ENCODE assay signal across 19 cellular contexts in genomic region chr5:74196233-74196632, GRCh38.
DNase-seq lines count a peak whose midpoint lies in the region; ATAC-seq and TF ChIP-seq lines count a peak whose summit lies in the region.
"Had no signal": no experiment of that assay in that cellular context is flagged by ENCODE, and none has a peak within 500 bp of the region (broad histone marks: within the 10 kb centered on the region; RNA-seq: fewer than 3 reads in every experiment).

No MANE protein-coding gene starts in this region.

- POLR2A ChIA-PET in Caco-2 (lab: Charles Lee) = no interaction called here

- no peak for TF ChIP-seq CTCF in osteoblast (IDR thresholded peaks at IDR 0.05; ENCODE audit: extremely low read depth, low read depth, low read length)
- no peak for TF ChIP-seq CTCF in Caco-2 (IDR thresholded peaks at IDR 0.05; ENCODE audit: insufficient read depth in 1 of 2, low read depth in 1 of 2, low read length in 1 of 2, severe bottlenecking in 1 of 2, unreplicated experiment in 1 of 2)

- H3K4me2 ChIP-seq in Karpas-422 (ENCODE audit: low read depth, low read length, poor library complexity, severe bottlenecking) = no peak overlapping the region
- H3K4me2 ChIP-seq in osteoblast (ENCODE audit: insufficient read depth, low read length) = no peak overlapping the region

- peaks cover 3% of the 10 kb centered on the region; the same call in 1 of the 2 replicates for H3K4me1 ChIP-seq in Karpas-422 (ENCODE audit: low read length)
- H3K4me1 ChIP-seq in osteoblast (ENCODE audit: insufficient read depth, low read length) = peaks cover 16% of the 10 kb centered on the region
- H3K4me1 ChIP-seq in Caco-2 = peaks cover 4% of the 10 kb centered on the region; the same call in 1 of the 2 replicates

- no TSS peak for BruUV-seq in Caco-2 (replicated peaks; lab: Mats Ljungman, UMichigan)

- no peaks in the 10 kb centered on the region for H3K27me3 Mint-ChIP-seq in Caco-2 (ENCODE audit: insufficient read depth, unreplicated experiment)

- H3K4me3 ChIP-seq in Karpas-422 (ENCODE audit: low read length) = no peak overlapping the region
- H3K4me3 ChIP-seq in osteoblast (ENCODE audit: insufficient read depth, low read length) = no peak overlapping the region
- no peak overlapping the region for H3K4me3 ChIP-seq in Caco-2 (ENCODE audit: low read depth, low read length)
- H3K4me3 ChIP-seq: esophagus squamous epithelium, mucosa of descending colon, psoas muscle had no signal

- intact Hi-C loops in Caco-2 (cut with micrococcal nuclease; ENCODE audit: unreplicated experiment) = no loop called here

- H3K27ac Mint-ChIP-seq in Caco-2 (ENCODE audit: unreplicated experiment) = no peak overlapping the region

- ATAC-seq in GM19324 (IDR thresholded peaks at IDR 0.05; ENCODE audit: low FRiP score, unreplicated experiment) = peak; percentile 76
- peak; percentile 67 for ATAC-seq in HG02571 (IDR thresholded peaks at IDR 0.05; ENCODE audit: unreplicated experiment)
- ATAC-seq in HG03378 (IDR thresholded peaks at IDR 0.05; ENCODE audit: unreplicated experiment) = peak; percentile 73
- ATAC-seq: mucosa of descending colon, psoas muscle had no signal

- no peaks in the 10 kb centered on the region for H3K36me3 Mint-ChIP-seq in Caco-2 (ENCODE audit: insufficient read depth, unreplicated experiment)

- H3K9me3 Mint-ChIP-seq in Caco-2 (ENCODE audit: unreplicated experiment) = no peaks in the 10 kb centered on the region
- H3K9me3 Mint-ChIP-seq: central memory CD8-positive, alpha-beta T cell had no signal

- H3K27me3 ChIP-seq in Karpas-422 (ENCODE audit: low read length) (no peaks in the 10 kb centered on the region), osteoblast (ENCODE audit: insufficient read depth, low read length) (no peaks in the 10 kb centered on the region), Caco-2 (replicated peaks; ENCODE audit: control insufficient read depth, insufficient read depth, low read length) (no peaks in the 10 kb centered on the region)
- H3K27me3 ChIP-seq: esophagus squamous epithelium had no signal

- H3K4me1 Mint-ChIP-seq in Caco-2 (ENCODE audit: low read depth, unreplicated experiment) = no peaks in the 10 kb centered on the region
- H3K4me1 Mint-ChIP-seq: central memory CD8-positive, alpha-beta T cell had no signal

- no peak overlapping the region for H3K27ac ChIP-seq in Karpas-422 (ENCODE audit: low read length)
- no peak overlapping the region for H3K27ac ChIP-seq in osteoblast (ENCODE audit: low read depth, low read length)
- H3K27ac ChIP-seq: esophagus squamous epithelium, psoas muscle had no signal

- H3K79me2 ChIP-seq in Karpas-422 (ENCODE audit: low read length) = no peaks in the 10 kb centered on the region
- no peaks in the 10 kb centered on the region for H3K79me2 ChIP-seq in osteoblast (ENCODE audit: insufficient read depth, low read length)

- peak; percentile 25 for DNase-seq in CD1c-positive myeloid dendritic cell (ENCODE audit: extremely low spot score)
- no peak for DNase-seq in Karpas-422
- DNase-seq in germinal center (ENCODE audit: low spot score) = no peak
- DNase-seq in osteoblast (ENCODE audit: insufficient read length, low spot score, missing footprints) = no peak
- no peak for DNase-seq in Caco-2
- DNase-seq: activated CD4-positive, alpha-beta T cell treated with anti-CD3 and anti-CD28 coated beads, Interleukin-2, amount 50 U/mL, for 4 hours; activated effector memory CD4-positive, alpha-beta T cell treated with anti-CD3 and anti-CD28 coated beads, Interleukin-2, amount 50 U/mL, for 16 hours; DMS153; esophagus squamous epithelium; mucosa of descending colon; NCI-H1105; NCI-H774; psoas muscle; stimulated activated CD4-positive, alpha-beta T cell treated with anti-CD3 and anti-CD28 coated beads, Interleukin-4, amount 100 ng/mL, for 24 hours; SW 1271 had no signal

- no peaks in the 10 kb centered on the region for H3K36me3 ChIP-seq in Karpas-422 (ENCODE audit: insufficient read depth, low read length)
- no peaks in the 10 kb centered on the region for H3K36me3 ChIP-seq in osteoblast (ENCODE audit: insufficient read depth, low read length)
- H3K36me3 ChIP-seq in Caco-2 (ENCODE audit: control insufficient read depth, insufficient read depth, low read length) = no peaks in the 10 kb centered on the region
- H3K36me3 ChIP-seq: esophagus squamous epithelium had no signal

- no peak overlapping the region for H3K4me3 Mint-ChIP-seq in Caco-2 (ENCODE audit: unreplicated experiment)
- H3K4me3 Mint-ChIP-seq: central memory CD8-positive, alpha-beta T cell had no signal

- H3K9ac ChIP-seq in Karpas-422 (ENCODE audit: low read length) = no peak overlapping the region

- H3K9me2 ChIP-seq in Karpas-422 (replicated peaks; ENCODE audit: insufficient read depth, low read length) = no peaks in the 10 kb centered on the region

- CTCF ChIA-PET in Caco-2 (lab: Charles Lee) = no interaction called here

- H2AFZ ChIP-seq in Karpas-422 (ENCODE audit: low read length) = no peak overlapping the region
- no peak overlapping the region for H2AFZ ChIP-seq in osteoblast (ENCODE audit: low read length)

- H4K20me1 ChIP-seq in Karpas-422 (ENCODE audit: insufficient read depth, low read depth, low read length) (no peaks in the 10 kb centered on the region), osteoblast (ENCODE audit: insufficient read depth, low read length) (no peaks in the 10 kb centered on the region)

- H3K9me3 ChIP-seq in Karpas-422 (ENCODE audit: low read length) = no peaks in the 10 kb centered on the region
- no peaks in the 10 kb centered on the region for H3K9me3 ChIP-seq in osteoblast (ENCODE audit: low read depth, low read length)
- no peaks in the 10 kb centered on the region for H3K9me3 ChIP-seq in Caco-2
- H3K9me3 ChIP-seq: esophagus squamous epithelium, mucosa of descending colon, psoas muscle had no signal
